Comparison of ENCODE assay signal across 8 cellular contexts in the genomic region with DNA sequence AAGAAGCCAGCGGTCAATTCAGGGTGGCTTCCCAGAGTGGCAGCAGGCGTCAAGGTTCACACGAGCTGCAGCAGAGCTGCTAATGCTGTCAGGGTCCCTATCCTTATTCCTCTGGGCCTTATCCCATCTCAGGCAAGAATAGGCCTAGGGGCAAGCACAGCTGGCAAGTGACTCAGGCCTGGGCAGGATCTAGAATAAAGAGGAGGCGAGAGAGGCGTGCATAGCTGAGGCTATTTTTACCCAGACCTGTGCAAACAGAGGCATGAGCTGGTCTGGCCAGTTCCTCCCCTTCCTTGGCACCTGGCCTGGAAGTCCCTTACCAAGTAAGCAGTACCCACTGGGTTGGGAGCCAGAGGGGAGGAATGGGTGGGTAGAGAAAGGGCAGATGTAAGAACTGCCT. TPM values are rescaled to one million over a fixed set of nuclear protein-coding genes. Genes with fewer than 3 reads are reported as not detected.
A peak's percentile ranks its signal among the peaks of the same experiment; 100 is the strongest.
DNase-seq lines count a peak whose midpoint lies in the region; ATAC-seq, FAIRE-seq and TF ChIP-seq lines count a peak whose summit lies in the region.

No MANE protein-coding gene starts in this region.

- 1% methylated on average over 5 of the region's 5 CpGs for WGBS in K562 (ENCODE audit: insufficient coverage, low coverage, missing lambda C conversion rate)

- in situ Hi-C loops in GM13976 (cut with MboI; ENCODE audit: low sequenced_read_pairs, unreplicated experiment) = no loop called here
- in situ Hi-C loops in K562 (cut with MboI) = no loop called here

- TF ChIP-seq CTCF in GM13976 (IDR thresholded peaks at IDR 0.05; ENCODE audit: borderline replicate concordance, control extremely low read depth, extremely low read depth, insufficient read depth, missing control alignments) = no peak
- TF ChIP-seq CTCF in K562 (IDR thresholded peaks at IDR 0.05 in 2 of 3, conservative IDR thresholded peaks at IDR 0.05 in 1 of 3; ENCODE audit: insufficient read depth in 2 of 3, low read depth in 1 of 3, low read length in 3 of 3) = no peak
- no peak for TF ChIP-seq CTCF in endothelial cell (IDR thresholded peaks at IDR 0.05; ENCODE audit: unreplicated experiment)
- no peak for TF ChIP-seq CTCF in kidney (IDR thresholded peaks at IDR 0.05; ENCODE audit: borderline replicate concordance, extremely low read depth, insufficient read depth)

- TF ChIP-seq RAD21 in Ishikawa (IDR thresholded peaks at IDR 0.05; ENCODE audit: low read depth) (peak; percentile 24; the same call in 1 of the 2 replicates), K562 (CRISPR knock-in tag; conservative IDR thresholded peaks at IDR 0.05 in 1 of 2, IDR thresholded peaks at IDR 0.05 in 1 of 2) (no peak)

- no TSS peak for BruUV-seq in K562 (replicated peaks; lab: Mats Ljungman, UMichigan)

- DNase-seq in GM13976 (ENCODE audit: low spot score) (peak; percentile 38), K562 (ENCODE audit: extremely low read depth in 1 of 4, low spot score in 3 of 4) (no peak), endothelial cell (ENCODE audit: low spot score) (no peak), caudate nucleus (lab: John Stamatoyannopoulos, UW) (no peak), kidney (no peak)

- intact Hi-C loops in K562 (cut with micrococcal nuclease) = no loop called here
- intact Hi-C loops in kidney (cut with DNase I) = no loop called here

- H3K9ac ChIP-seq in K562 (ENCODE audit: insufficient read depth in 1 of 2, low read depth in 2 of 2, low read length in 2 of 2) (no peak overlapping the region), kidney (ENCODE audit: low read length in 2 of 2) (no peak overlapping the region)

- 0 out of 5 replicates have a peak, but pooled peaks cover 0 to 3% of the 10 kb centered on the region in 2 experiments for H3K4me1 ChIP-seq in K562 (replicated peaks in 1 of 2; ENCODE audit: control insufficient read depth in 2 of 2, insufficient read depth in 2 of 2, low read length in 2 of 2)
- peaks cover 0 to 6% of the 10 kb centered on the region in 2 donors for H3K4me1 ChIP-seq in muscle layer of duodenum (ENCODE audit: control insufficient read depth in 1 of 2, insufficient read depth in 2 of 2, low read length in 2 of 2)
- H3K4me1 ChIP-seq in kidney (ENCODE audit: control insufficient read depth in 1 of 2, insufficient read depth in 1 of 2, low read depth in 1 of 2, low read length in 2 of 2) = peaks cover 4% of the 10 kb centered on the region in 2 donors

- TF ChIP-seq EP300 in Ishikawa (IDR thresholded peaks at IDR 0.05; ENCODE audit: borderline replicate concordance) (peak; percentile 82), K562 (IDR thresholded peaks at IDR 0.05; ENCODE audit: low read length) (no peak)

- no peaks in the 10 kb centered on the region for H3K9me1 ChIP-seq in K562 (ENCODE audit: control insufficient read depth, insufficient read depth, low read length)

- H3K27me3 ChIP-seq in K562 (ENCODE audit: control insufficient read depth in 2 of 2, insufficient read depth in 2 of 2, low read length in 2 of 2) (peaks cover under 1% of the 10 kb centered on the region in 2 experiments; a peak in 3 of 5 replicates), muscle layer of duodenum (ENCODE audit: low read depth, low read length) (no peaks in the 10 kb centered on the region)

- no peaks in the 10 kb centered on the region for H4K20me1 ChIP-seq in K562 (replicated peaks; ENCODE audit: control insufficient read depth, insufficient read depth, low read length)

- no peaks in the 10 kb centered on the region for H3K9me3 ChIP-seq in K562 (replicated peaks; ENCODE audit: control insufficient read depth, insufficient read depth, low read depth, low read length)
- no peaks in the 10 kb centered on the region for H3K9me3 ChIP-seq in muscle layer of duodenum (ENCODE audit: control insufficient read depth in 1 of 2, low read length in 2 of 2)
- no peaks in the 10 kb centered on the region for H3K9me3 ChIP-seq in kidney (ENCODE audit: control insufficient read depth in 1 of 2, low read length in 2 of 2)

- H3K27ac Mint-ChIP-seq in endothelial cell (ENCODE audit: unreplicated experiment) = no peak overlapping the region

- no peaks in the 10 kb centered on the region for H3K36me3 Mint-ChIP-seq in endothelial cell (ENCODE audit: low read depth, unreplicated experiment)

- no peak overlapping the region for H3K4me3 Mint-ChIP-seq in endothelial cell (ENCODE audit: unreplicated experiment)

- peaks cover 4% of the 10 kb centered on the region for H3K27me3 Mint-ChIP-seq in endothelial cell (ENCODE audit: unreplicated experiment)

- H2AFZ ChIP-seq in K562 (ENCODE audit: low read depth, low read length) = no peak overlapping the region

- no peaks in the 10 kb centered on the region for H3K79me2 ChIP-seq in K562 (ENCODE audit: control insufficient read depth, insufficient read depth, low read length)

- H3K27ac ChIP-seq in K562 (ENCODE audit: extremely low read depth, low read depth, low read length) (no peak overlapping the region), muscle layer of duodenum (ENCODE audit: low read length) (peak overlapping the region; percentile 9), caudate nucleus (ENCODE audit: low read depth, low read length) (no peak overlapping the region), kidney (ENCODE audit: low read depth in 2 of 2, low read length in 2 of 2) (peak overlapping the region in 1 of 2 donors; percentile 41)

- CTCF ChIA-PET in K562 (lab: Yijun Ruan, JAX; ENCODE audit: low intra/inter-chr PET ratio) = interaction anchor here (0.6 kb wide), 1 partner anchor 1369 kb away, joined by 3 read pairs; no protein-coding TSS in a partner anchor

- H3K36me3 ChIP-seq in K562 (ENCODE audit: control insufficient read depth, insufficient read depth, low read length) (no peaks in the 10 kb centered on the region), muscle layer of duodenum (ENCODE audit: control insufficient read depth in 1 of 2, insufficient read depth in 2 of 2, low read length in 2 of 2) (no peaks in the 10 kb centered on the region), kidney (ENCODE audit: control insufficient read depth in 1 of 2, insufficient read depth in 2 of 2, low read length in 2 of 2) (no peaks in the 10 kb centered on the region)

- FAIRE-seq in K562 (lab: Jason Lieb, UNC) (no peak), kidney (lab: Jason Lieb, UNC) (no peak)

- POLR2A ChIA-PET in K562 (lab: Yijun Ruan, JAX) = no interaction called here

- H3K4me3 ChIP-seq in K562 = no peak overlapping the region
- H3K4me3 ChIP-seq in muscle layer of duodenum (ENCODE audit: low read depth in 1 of 2, low read length in 2 of 2) = no peak overlapping the region
- no peak overlapping the region for H3K4me3 ChIP-seq in kidney (ENCODE audit: low read length in 2 of 2)

- ATAC-seq in GM21619 (IDR thresholded peaks at IDR 0.05; ENCODE audit: unreplicated experiment) (peak; percentile 98), K562 (no peak)

- TF ChIP-seq POLR2A in K562 (conservative IDR thresholded peaks at IDR 0.05) = no peak

- peaks cover 25% of the 10 kb centered on the region for H3K4me1 Mint-ChIP-seq in endothelial cell (ENCODE audit: unreplicated experiment)

- no peaks in the 10 kb centered on the region for H3K9me3 Mint-ChIP-seq in endothelial cell (ENCODE audit: unreplicated experiment)

- no peak overlapping the region for H3K4me2 ChIP-seq in K562 (ENCODE audit: insufficient read depth, low read length)

TF ChIP-seq in Ishikawa, 13 proteins besides CTCF, POLR2A, EP300 and RAD21 (continues in another document):
- TF ChIP-seq FOXM1 (IDR thresholded peaks at IDR 0.05; ENCODE audit: borderline replicate concordance, low read depth) (peak; percentile 33; the same call in 1 of the 2 replicates), TEAD4 (IDR thresholded peaks at IDR 0.05) (peak; percentile 81), CEBPB (IDR thresholded peaks at IDR 0.05) (peak; percentile 46; the same call in 1 of the 2 replicates), NFIC (IDR thresholded peaks at IDR 0.05) (peak; percentile 97), ZBTB7A (IDR thresholded peaks at IDR 0.05; ENCODE audit: low read depth) (peak; percentile 46; the same call in 1 of the 2 replicates)
- TF ChIP-seq, protein P1, sequence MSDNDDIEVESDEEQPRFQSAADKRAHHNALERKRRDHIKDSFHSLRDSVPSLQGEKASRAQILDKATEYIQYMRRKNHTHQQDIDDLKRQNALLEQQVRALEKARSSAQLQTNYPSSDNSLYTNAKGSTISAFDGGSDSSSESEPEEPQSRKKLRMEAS (IDR thresholded peaks at IDR 0.05) = peak; percentile 64

TF ChIP-seq in K562, 482 proteins besides CTCF, POLR2A, EP300 and RAD21 (continues in another document):
- 0 out of 2 replicates have a peak, but pooled peaks have one; percentile 10 for TF ChIP-seq SPI1 (IDR thresholded peaks at IDR 0.05; ENCODE audit: borderline replicate concordance, low read depth, low read length)

RNA-seq across cellular contexts. Expression of a gene that starts 12.2 kb away (rescaled TPM):
- 0.44 and 0.55 TPM in 2 replicates for total RNA-seq in K562 (2011; cell fraction: chromatin; rRNA removed; ENCODE audit: low replicate concordance)
- total RNA-seq in K562 (2011; cell fraction: nucleolus; rRNA removed) = 0.13 and 0.67 TPM in 2 replicates
- 0.53 and 0.73 TPM in 2 replicates for total RNA-seq in K562 (2011; cell fraction: nucleoplasm; rRNA removed)
- total RNA-seq in K562 (2014; rRNA removed) (0.09 TPM in 1 of 2 replicates, not detected in the other), K562 (2014; rRNA removed; fragmentation: Illumina TruSeq; extraction: Trizol) (0.04 and 0.10 TPM in 2 replicates), K562 (2015; rRNA removed; fragmentation: Illumina TruSeq; extraction: Trizol) (0.11 and 0.14 TPM in 2 replicates), K562 (2021) (0.34 and 0.38 TPM in 2 replicates), endothelial cell (ENCODE audit: unreplicated experiment) (5.4 TPM), kidney (4.9 TPM)
- polyA plus RNA-seq in K562 (2011; rRNA removed) (0.15 and 0.21 TPM in 2 replicates), K562 (2014; fragmentation: Illumina TruSeq; extraction: Trizol) (0.06 TPM in 1 of 2 replicates, not detected in the other), K562 (2014; fragmentation: Nextera tagmentation; extraction: Ambion mirVana) (not detected), K562 (2014; rRNA removed) (not detected in 2 replicates), kidney (ENCODE audit: insufficient read depth, low read depth, low replicate concordance) (5.3 TPM)
- polyA plus RNA-seq in K562 (2011; cell fraction: cytosol; rRNA removed) = 0.30 TPM in 1 of 2 replicates, not detected in the other
- polyA plus RNA-seq in K562 (2011; cell fraction: nucleus; rRNA removed) = 0.21 and 1.7 TPM in 2 replicates
- 0.13 and 0.35 TPM in 2 replicates for polyA plus RNA-seq in K562 (2012)
- 0.21 TPM in 1 of 2 replicates, not detected in the other for polyA minus RNA-seq in K562 (2011; rRNA and poly(A)+ RNA removed)
- polyA minus RNA-seq in K562 (2011; cell fraction: cytosol; rRNA and poly(A)+ RNA removed) = not detected in 2 replicates
- polyA minus RNA-seq in K562 (2011; cell fraction: nucleus; rRNA and poly(A)+ RNA removed) = 0.22 and 0.40 TPM in 2 replicates
